3 cellular contexts compared by ENCODE assay signal in genomic region chr12:60255044-60255443, GRCh38.
"Had no signal": no experiment of that assay in that cellular context is flagged by ENCODE, and none has a peak within 500 bp of the region (broad histone marks: within the 10 kb centered on the region; RNA-seq: fewer than 3 reads in every experiment).

No MANE protein-coding gene starts in this region.

- H3K4me3 ChIP-seq: GM12878 had no signal

- DNase-seq: GDM1, GF-D8 had no signal

- ATAC-seq: GM12878 had no signal
